ENCODE assay signal across 19 cellular contexts in the genomic region with DNA sequence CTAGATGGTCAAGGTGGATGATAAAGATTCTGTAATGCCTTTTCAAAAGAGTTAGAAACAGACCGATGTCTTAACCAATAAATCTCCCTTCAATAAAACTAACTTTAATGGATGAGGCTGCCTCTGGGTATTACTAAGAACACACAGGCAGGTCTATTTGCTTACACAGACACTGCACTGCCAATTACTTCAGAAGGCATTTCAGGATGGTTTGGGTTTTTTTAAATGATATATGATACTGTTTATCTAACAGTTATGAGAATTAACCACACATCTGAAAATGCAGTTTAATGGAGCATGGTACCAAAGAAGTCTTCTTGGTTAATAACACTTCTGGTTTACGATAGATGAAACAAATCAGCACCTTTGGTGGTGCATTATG.
DNase-seq lines count a peak whose midpoint lies in the region; ATAC-seq and TF ChIP-seq lines count a peak whose summit lies in the region.
"Had no signal": no experiment of that assay in that cellular context is flagged by ENCODE, and none has a peak within 500 bp of the region (broad histone marks: within the 10 kb centered on the region; RNA-seq: fewer than 3 reads in every experiment).

No MANE protein-coding gene starts in this region.

- no peak overlapping the region for H2BK120ac ChIP-seq in neuronal stem cell (ENCODE audit: low read depth, low read length)

- TF ChIP-seq CTCF in SK-N-SH (IDR thresholded peaks at IDR 0.05) (no peak), neural cell (IDR thresholded peaks at IDR 0.05; ENCODE audit: poor library complexity, severe bottlenecking) (no peak)

- no peak overlapping the region for H2BK15ac ChIP-seq in neuronal stem cell (ENCODE audit: low read length)

- CTCF ChIA-PET in SK-N-SH (lab: Yijun Ruan, JAX): interaction anchor here (1.2 kb wide), 1 partner anchor 234 kb away, joined by 3 read pairs; no protein-coding TSS in a partner anchor

- H2AK5ac ChIP-seq in neuronal stem cell (ENCODE audit: low read depth, low read length): no peak overlapping the region

- H3K9me2 ChIP-seq in SK-N-SH (no peaks in the 10 kb centered on the region), neural cell (ENCODE audit: insufficient read depth, low read length) (no peaks in the 10 kb centered on the region)

- no peak overlapping the region for H3K4ac ChIP-seq in neuronal stem cell (ENCODE audit: low read length)

- H2BK12ac ChIP-seq in neuronal stem cell (ENCODE audit: low read length): no peak overlapping the region

- H3K9me3 ChIP-seq in SK-N-SH (no peaks in the 10 kb centered on the region), neural cell (ENCODE audit: low read length) (no peaks in the 10 kb centered on the region), neuronal stem cell (replicated peaks in 1 of 2; ENCODE audit: control insufficient read depth in 2 of 2, insufficient read depth in 1 of 2, low read depth in 1 of 2, low read length in 2 of 2) (peaks cover 3 to 7% of the 10 kb centered on the region in 2 donors)
- H3K9me3 ChIP-seq: colonic mucosa had no signal

- WGBS in SK-N-SH (ENCODE audit: low lambda C conversion rate): 74% methylated on average over 2 of the region's 2 CpGs
- WGBS in neuronal stem cell (ENCODE audit: extremely low coverage in 2 of 2, insufficient read length in 2 of 2, insufficient replicate concordance in 1 of 2), 2 donors: no CpG with 5 or more reads among the region's 2 CpGs

- TF ChIP-seq EP300 in SK-N-SH (IDR thresholded peaks at IDR 0.05; ENCODE audit: borderline replicate concordance in 1 of 2, low read depth in 1 of 2, low read length in 1 of 2) (peak in 1 of 2 experiments; percentile 62; a peak in 1 of 4 replicates), neural cell (conservative IDR thresholded peaks at IDR 0.05; ENCODE audit: poor library complexity, severe bottlenecking) (no peak)

- H4K20me1 ChIP-seq in SK-N-SH (ENCODE audit: insufficient read depth) (no peaks in the 10 kb centered on the region), neural cell (ENCODE audit: insufficient read depth) (no peaks in the 10 kb centered on the region)

- no peaks in the 10 kb centered on the region for H3K79me2 ChIP-seq in SK-N-SH (ENCODE audit: insufficient read depth)
- H3K79me2 ChIP-seq in neural cell (replicated peaks; ENCODE audit: insufficient read depth, low read length): no peaks in the 10 kb centered on the region

- H3K27me3 ChIP-seq in SK-N-SH (ENCODE audit: insufficient read depth): no peaks in the 10 kb centered on the region
- H3K27me3 ChIP-seq in neural cell (ENCODE audit: insufficient read depth, low read depth, low read length): no peaks in the 10 kb centered on the region
- H3K27me3 ChIP-seq in neuronal stem cell (ENCODE audit: control insufficient read depth in 3 of 3, insufficient read depth in 3 of 3, low read depth in 1 of 3, low read length in 3 of 3): no peaks in the 10 kb centered on the region
- H3K27me3 ChIP-seq: colonic mucosa, transverse colon had no signal

- H3K4me3 ChIP-seq in SK-N-SH (ENCODE audit: low read depth in 2 of 2, low read length in 1 of 2): no peak overlapping the region
- peak overlapping the region; percentile 37 for H3K4me3 ChIP-seq in neural cell (ENCODE audit: low read length)
- H3K4me3 ChIP-seq in neuronal stem cell (ENCODE audit: low read length in 2 of 2): no peak overlapping the region
- H3K4me3 ChIP-seq: colonic mucosa, K562, transverse colon had no signal

- no peak overlapping the region for H2BK5ac ChIP-seq in neuronal stem cell (ENCODE audit: low read length)

- H3K79me1 ChIP-seq in neuronal stem cell (ENCODE audit: low read depth, low read length): no peaks in the 10 kb centered on the region

- no peaks in the 10 kb centered on the region for H3F3A ChIP-seq in SK-N-SH (replicated peaks; ENCODE audit: insufficient read depth)
- H3F3A ChIP-seq in neural cell (ENCODE audit: insufficient read depth, low read length, poor library complexity, severe bottlenecking): peaks cover 3% of the 10 kb centered on the region

- POLR2A ChIA-PET in SK-N-SH (lab: Yijun Ruan, JAX): no interaction called here

- no peak overlapping the region for H3K14ac ChIP-seq in neuronal stem cell (ENCODE audit: low read length)

- DNase-seq in NCI-H1417 (lab: John Stamatoyannopoulos, UW) (peak in 2 of 3 experiments; percentile 48 to 78), NCI-H1417 treated with DMSO at 0.1 percent for 48 hours (lab: John Stamatoyannopoulos, UW) (no peak), NCI-H146 treated with DMSO at 0.1 percent for 48 hours (lab: John Stamatoyannopoulos, UW; ENCODE audit: unreplicated experiment) (peak; percentile 83), SK-N-SH (peak; percentile 21), activated T-cell treated with anti-CD3 and anti-CD28 coated beads for 4 hours (no peak), neuronal stem cell (ENCODE audit: low spot score) (no peak)
- DNase-seq: activated CD4-positive, alpha-beta T cell treated with anti-CD3 and anti-CD28 coated beads for 1 hour; activated CD8-positive, alpha-beta memory T cell treated with anti-CD3 and anti-CD28 coated beads, Interleukin-2, amount 50 U/mL, for 48 hours; activated naive CD4-positive, alpha-beta T cell; C1 segment of cervical spinal cord; colonic mucosa; DND-41; natural killer cell; NCI-H1048; stimulated activated naive CD4-positive, alpha-beta T cell treated with Interleukin-2 at 50 U/mL for 16 hours; transverse colon had no signal

- H3K36me3 ChIP-seq in SK-N-SH (replicated peaks in 1 of 2; ENCODE audit: control insufficient read depth in 1 of 2, insufficient read depth in 2 of 2, low read length in 1 of 2) (no peaks in the 10 kb centered on the region), neural cell (ENCODE audit: insufficient read depth, low read length) (no peaks in the 10 kb centered on the region), neuronal stem cell (replicated peaks in 1 of 2; ENCODE audit: control insufficient read depth in 2 of 2, insufficient read depth in 2 of 2, low read length in 2 of 2) (no peaks in the 10 kb centered on the region)
- H3K36me3 ChIP-seq: colonic mucosa, transverse colon had no signal

- H3K18ac ChIP-seq in neuronal stem cell (ENCODE audit: low read length): no peak overlapping the region

- no peak overlapping the region for H4K91ac ChIP-seq in neuronal stem cell (ENCODE audit: low read depth, low read length, poor library complexity)

- H3K4me2 ChIP-seq in SK-N-SH (no peak overlapping the region), neural cell (ENCODE audit: low read length) (peak overlapping the region; percentile 27), neuronal stem cell (ENCODE audit: insufficient read depth, low read length, poor library complexity, severe bottlenecking) (no peak overlapping the region)

- H3K27ac ChIP-seq in SK-N-SH (ENCODE audit: low read depth in 2 of 2, low read length in 1 of 2) (peak overlapping the region in 1 of 2 experiments; percentile 95; a peak in 2 of 4 replicates), neural cell (ENCODE audit: low read length) (peak overlapping the region; percentile 69), neuronal stem cell (replicated peaks; ENCODE audit: low read length) (no peak overlapping the region)
- H3K27ac ChIP-seq: colonic mucosa, transverse colon had no signal

- no peak for ATAC-seq in HG03139 (IDR thresholded peaks at IDR 0.05; ENCODE audit: unreplicated experiment)
- ATAC-seq: K562, natural killer cell had no signal

- no peak for TF ChIP-seq RAD21 in SK-N-SH (IDR thresholded peaks at IDR 0.05; ENCODE audit: low read length)
- TF ChIP-seq RAD21 in neural cell (conservative IDR thresholded peaks at IDR 0.05): no peak

- no peak overlapping the region for H3K9ac ChIP-seq in SK-N-SH
- peak overlapping the region; percentile 50 for H3K9ac ChIP-seq in neural cell (ENCODE audit: low read length)
- H3K9ac ChIP-seq in neuronal stem cell (ENCODE audit: low read depth, low read length, poor library complexity): no peak overlapping the region

- H3K4me1 ChIP-seq in SK-N-SH (ENCODE audit: control insufficient read depth in 1 of 2, insufficient read depth in 2 of 2, low read depth in 1 of 2, low read length in 1 of 2) (peaks cover 0 to 24% of the 10 kb centered on the region in 2 experiments; a peak in 2 of 4 replicates), neuronal stem cell (ENCODE audit: control insufficient read depth in 2 of 2, insufficient read depth in 1 of 2, low read depth in 1 of 2, low read length in 2 of 2) (peaks cover 4 to 5% of the 10 kb centered on the region in 2 donors)
- H3K4me1 ChIP-seq: colonic mucosa, transverse colon had no signal

- H4K8ac ChIP-seq in neuronal stem cell (ENCODE audit: low read depth, low read length): no peak overlapping the region

- H3K23ac ChIP-seq in neuronal stem cell (ENCODE audit: low read depth, low read length, poor library complexity): no peak overlapping the region

- H2AFZ ChIP-seq in SK-N-SH (ENCODE audit: low read depth) (no peak overlapping the region), neural cell (ENCODE audit: low read depth, low read length) (no peak overlapping the region), neuronal stem cell (ENCODE audit: low read length) (no peak overlapping the region)

TF ChIP-seq in SK-N-SH, 30 proteins besides CTCF, POLR2A, EP300 and RAD21 (continues in another document):
- TF ChIP-seq MXI1 (IDR thresholded peaks at IDR 0.05; ENCODE audit: low read depth, low read length): no peak
- TF ChIP-seq, protein P1, sequence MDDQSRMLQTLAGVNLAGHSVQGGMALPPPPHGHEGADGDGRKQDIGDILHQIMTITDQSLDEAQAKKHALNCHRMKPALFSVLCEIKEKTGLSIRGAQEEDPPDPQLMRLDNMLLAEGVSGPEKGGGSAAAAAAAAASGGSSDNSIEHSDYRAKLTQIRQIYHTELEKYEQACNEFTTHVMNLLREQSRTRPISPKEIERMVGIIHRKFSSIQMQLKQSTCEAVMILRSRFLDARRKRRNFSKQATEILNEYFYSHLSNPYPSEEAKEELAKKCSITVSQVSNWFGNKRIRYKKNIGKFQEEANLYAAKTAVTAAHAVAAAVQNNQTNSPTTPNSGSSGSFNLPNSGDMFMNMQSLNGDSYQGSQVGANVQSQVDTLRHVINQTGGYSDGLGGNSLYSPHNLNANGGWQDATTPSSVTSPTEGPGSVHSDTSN (IDR thresholded peaks at IDR 0.05): 0 out of 2 replicates have a peak, but pooled peaks have one; percentile 36
- no peak for TF ChIP-seq NFIC (IDR thresholded peaks at IDR 0.05; ENCODE audit: borderline replicate concordance)

TF ChIP-seq in neural cell, 6 proteins besides CTCF, POLR2A, EP300 and RAD21:
- TF ChIP-seq EZH2 (IDR thresholded peaks at IDR 0.05; ENCODE audit: borderline replicate concordance, insufficient read depth, low read length, poor library complexity, severe bottlenecking) (no peak), POLR2AphosphoS5 (IDR thresholded peaks at IDR 0.05) (no peak)

Comparison
In these comparisons a context has a peak if more than half of its experiments do, and no peak if none do; other contexts are left out.
1. DNase-seq: peak in NCI-H1417 (2 of 3), NCI-H146 treated with DMSO at 0.1 percent for 48 hours (single experiment) and SK-N-SH (single experiment); none in NCI-H1417 treated with DMSO at 0.1 percent for 48 hours (single experiment), activated T-cell treated with anti-CD3 and anti-CD28 coated beads for 4 hours (single experiment) and neuronal stem cell (single experiment).